ENCODE assay signal across 8 cellular contexts in the genomic region with DNA sequence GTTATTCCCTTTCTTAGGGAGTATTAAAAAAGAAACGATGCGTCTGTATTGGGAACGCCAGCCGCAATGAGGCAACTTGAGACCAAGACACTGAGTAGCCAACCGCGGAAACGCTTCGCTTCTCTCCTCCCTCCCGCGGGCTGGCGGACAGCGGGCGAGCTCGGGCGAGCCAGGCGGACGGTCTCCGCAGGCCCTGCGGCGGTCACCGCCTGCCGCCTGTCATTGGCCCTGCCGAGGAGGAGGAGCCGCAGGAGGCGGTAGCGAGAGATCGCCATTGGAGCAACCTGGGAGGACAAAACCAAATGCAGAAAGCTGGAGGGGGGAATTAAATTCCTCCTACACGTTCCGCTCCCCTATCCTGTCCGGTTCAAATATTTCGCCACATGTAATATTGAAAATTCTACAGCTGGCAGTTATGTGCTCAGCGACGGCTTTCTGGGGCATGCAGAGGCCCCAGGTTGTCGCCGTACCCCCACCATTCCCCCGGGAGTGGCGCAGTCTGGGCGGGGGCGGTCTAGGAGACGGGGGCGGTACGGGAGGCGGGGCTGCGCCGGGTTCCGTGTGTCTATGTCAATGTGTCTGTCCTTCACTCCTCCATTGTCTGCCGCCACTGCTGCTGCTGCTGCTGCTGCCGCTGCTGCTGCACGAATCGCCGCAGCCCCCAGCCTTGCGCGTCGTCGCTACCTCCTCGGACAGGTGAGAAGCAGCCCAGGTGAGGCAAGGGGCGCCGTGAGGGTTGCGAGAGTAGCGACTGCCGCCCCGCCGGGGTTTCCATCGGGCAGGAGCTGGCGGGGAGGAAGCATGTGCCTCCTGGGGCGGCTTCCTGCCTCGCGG. TPM values are rescaled to one million over a fixed set of nuclear protein-coding genes. Genes with fewer than 3 reads are reported as not detected.
A peak's percentile ranks its signal among the peaks of the same experiment; 100 is the strongest.
DNase-seq lines count a peak whose midpoint lies in the region; ATAC-seq and TF ChIP-seq lines count a peak whose summit lies in the region.

A gene (minus strand): TSS at position 162 of the 834 bp plus-strand sequence. CDS start 181 bp downstream, outside the sequence.
A gene (plus strand): TSS at position 589 of the 834 bp plus-strand sequence. CDS start 19,263 bp downstream, outside the sequence.

- H3K4me2 ChIP-seq in DOHH2 (ENCODE audit: low read length): peak within 1 kb of the TSS; percentile 77

- peaks cover 32% of the 10 kb centered on the region for H4K20me1 ChIP-seq in DOHH2 (ENCODE audit: control insufficient read depth, insufficient read depth, low read depth, low read length)

- peaks cover 19% of the 10 kb centered on the region for H3F3A ChIP-seq in DOHH2 (ENCODE audit: control insufficient read depth, insufficient read depth)

- peak within 1 kb of the TSS; percentile 40 for H3K27ac ChIP-seq in DOHH2 (ENCODE audit: low read depth, low read length)
- peak within 1 kb of the TSS; percentile 76 for H3K27ac ChIP-seq in naive thymus-derived CD4-positive, alpha-beta T cell (ENCODE audit: low read depth, low read length)

- H3K36me3 ChIP-seq in DOHH2 (ENCODE audit: control insufficient read depth, low read length): peaks cover 41% of the 10 kb centered on the region
- H3K36me3 ChIP-seq in naive thymus-derived CD4-positive, alpha-beta T cell (ENCODE audit: control insufficient read depth in 2 of 3, insufficient read depth in 3 of 3, low read length in 3 of 3): no peaks in the 10 kb centered on the region

- peak within 1 kb of the TSS; percentile 85 for H3K4me3 Mint-ChIP-seq in activated T-helper 17 cell treated with anti-CD3 and anti-CD28 coated beads, Interleukin-2, amount 50 U/mL, for 72 hours
- H3K4me3 Mint-ChIP-seq in naive thymus-derived CD4-positive, alpha-beta T cell: peak within 1 kb of the TSS; percentile 89 to 100 (median 97)
- H3K4me3 Mint-ChIP-seq in stimulated activated memory B cell treated with anti-CD40 and anti-IgM and Interleukin-4, amounts not matched to agents 10 μg/mL and 1 μg/mL and 100 μg/mL, for 72 hours: peak within 1 kb of the TSS; percentile 97

- H3K9me3 Mint-ChIP-seq in activated T-helper 17 cell treated with anti-CD3 and anti-CD28 coated beads, Interleukin-2, amount 50 U/mL, for 72 hours: no peaks in the 10 kb centered on the region
- no peaks in the 10 kb centered on the region for H3K9me3 Mint-ChIP-seq in naive thymus-derived CD4-positive, alpha-beta T cell
- no peaks in the 10 kb centered on the region for H3K9me3 Mint-ChIP-seq in stimulated activated memory B cell treated with anti-CD40 and anti-IgM and Interleukin-4, amounts not matched to agents 10 μg/mL and 1 μg/mL and 100 μg/mL, for 72 hours

- H3K9me3 ChIP-seq in DOHH2 (ENCODE audit: control insufficient read depth, insufficient read depth, low read length): no peaks in the 10 kb centered on the region
- H3K9me3 ChIP-seq in naive thymus-derived CD4-positive, alpha-beta T cell (ENCODE audit: control insufficient read depth in 2 of 3, low read length in 3 of 3): no peaks in the 10 kb centered on the region

- H3K4me1 Mint-ChIP-seq in activated T-helper 17 cell treated with anti-CD3 and anti-CD28 coated beads, Interleukin-2, amount 50 U/mL, for 72 hours: peaks cover 33% of the 10 kb centered on the region
- peaks cover 46 to 83% (median 65%) of the 10 kb centered on the region in 7 donors for H3K4me1 Mint-ChIP-seq in naive thymus-derived CD4-positive, alpha-beta T cell
- peaks cover 49% of the 10 kb centered on the region for H3K4me1 Mint-ChIP-seq in stimulated activated memory B cell treated with anti-CD40 and anti-IgM and Interleukin-4, amounts not matched to agents 10 μg/mL and 1 μg/mL and 100 μg/mL, for 72 hours

- peak; percentile 92 for DNase-seq in GOT3 (lab: John Stamatoyannopoulos, UW)
- peak; percentile 97 for DNase-seq in LHCN-M2 (ENCODE audit: low read depth)
- peak; percentile 98 for DNase-seq in RPMI7951 (ENCODE audit: low read depth)
- DNase-seq in fibroblast of mammary gland (ENCODE audit: low read depth): peak; percentile 94
- peak; percentile 88 to 96 (median 93) for DNase-seq in naive thymus-derived CD4-positive, alpha-beta T cell

- H3K27me3 ChIP-seq in DOHH2 (ENCODE audit: control insufficient read depth, low read length): no peaks in the 10 kb centered on the region
- H3K27me3 ChIP-seq in naive thymus-derived CD4-positive, alpha-beta T cell (ENCODE audit: control insufficient read depth in 2 of 2, insufficient read depth in 2 of 2, low read length in 2 of 2): no peaks in the 10 kb centered on the region

- H3K27ac Mint-ChIP-seq in activated T-helper 17 cell treated with anti-CD3 and anti-CD28 coated beads, Interleukin-2, amount 50 U/mL, for 72 hours: peak within 1 kb of the TSS; percentile 93
- peak within 1 kb of the TSS; percentile 91 to 99 (median 97) for H3K27ac Mint-ChIP-seq in naive thymus-derived CD4-positive, alpha-beta T cell
- H3K27ac Mint-ChIP-seq in stimulated activated memory B cell treated with anti-CD40 and anti-IgM and Interleukin-4, amounts not matched to agents 10 μg/mL and 1 μg/mL and 100 μg/mL, for 72 hours: peak within 1 kb of the TSS; percentile 98

- TF ChIP-seq CTCF in DOHH2 (IDR thresholded peaks at IDR 0.05; ENCODE audit: low read depth, low read length, poor library complexity, severe bottlenecking) (no peak), fibroblast of mammary gland (conservative IDR thresholded peaks at IDR 0.05; ENCODE audit: control insufficient read depth, insufficient read depth, low read depth, low read length) (no peak)

- H3K27me3 Mint-ChIP-seq in activated T-helper 17 cell treated with anti-CD3 and anti-CD28 coated beads, Interleukin-2, amount 50 U/mL, for 72 hours: no peaks in the 10 kb centered on the region
- no peaks in the 10 kb centered on the region for H3K27me3 Mint-ChIP-seq in naive thymus-derived CD4-positive, alpha-beta T cell
- H3K27me3 Mint-ChIP-seq in stimulated activated memory B cell treated with anti-CD40 and anti-IgM and Interleukin-4, amounts not matched to agents 10 μg/mL and 1 μg/mL and 100 μg/mL, for 72 hours: no peaks in the 10 kb centered on the region

- H3K4me1 ChIP-seq in DOHH2 (ENCODE audit: control insufficient read depth, low read length): peaks cover 57% of the 10 kb centered on the region
- H3K4me1 ChIP-seq in naive thymus-derived CD4-positive, alpha-beta T cell (ENCODE audit: control insufficient read depth in 2 of 2, insufficient read depth in 2 of 2, low read length in 2 of 2): peaks cover 14 to 25% of the 10 kb centered on the region in 2 donors

- peak; percentile 95 for ATAC-seq in activated T-helper 17 cell treated with anti-CD3 and anti-CD28 coated beads, Interleukin-2, amount 50 U/mL, for 72 hours (replicated peaks)
- peak; percentile 94 for ATAC-seq in naive thymus-derived CD4-positive, alpha-beta T cell
- peak; percentile 97 for ATAC-seq in stimulated activated memory B cell treated with anti-CD40 and anti-IgM and Interleukin-4, amounts not matched to agents 10 μg/mL and 1 μg/mL and 100 μg/mL, for 72 hours

- intact Hi-C loops in naive thymus-derived CD4-positive, alpha-beta T cell (cut with micrococcal nuclease): loop anchor here (1.0 to 10.0 kb wide), 12 partner anchors 9 to 1295 kb away; a partner anchor contains a TSS

- H3K79me2 ChIP-seq in DOHH2 (ENCODE audit: control insufficient read depth, low read length): peaks cover 82% of the 10 kb centered on the region

- peak within 1 kb of the TSS; percentile 93 for H3K4me3 ChIP-seq in DOHH2 (ENCODE audit: low read length)
- H3K4me3 ChIP-seq in fibroblast of mammary gland (ENCODE audit: control insufficient read depth, low read depth, low read length): peak within 1 kb of the TSS; percentile 90
- peak within 1 kb of the TSS; percentile 87 for H3K4me3 ChIP-seq in naive thymus-derived CD4-positive, alpha-beta T cell (ENCODE audit: low read length)

- no peaks in the 10 kb centered on the region for H3K9me2 ChIP-seq in DOHH2 (replicated peaks; ENCODE audit: control insufficient read depth, low read length)

- H3K36me3 Mint-ChIP-seq in activated T-helper 17 cell treated with anti-CD3 and anti-CD28 coated beads, Interleukin-2, amount 50 U/mL, for 72 hours (ENCODE audit: low read depth): peaks cover 58% of the 10 kb centered on the region
- peaks cover 0 to 10% (median 0%) of the 10 kb centered on the region in 5 donors for H3K36me3 Mint-ChIP-seq in naive thymus-derived CD4-positive, alpha-beta T cell
- H3K36me3 Mint-ChIP-seq in stimulated activated memory B cell treated with anti-CD40 and anti-IgM and Interleukin-4, amounts not matched to agents 10 μg/mL and 1 μg/mL and 100 μg/mL, for 72 hours: no peaks in the 10 kb centered on the region

- CTCF ChIA-PET in naive thymus-derived CD4-positive, alpha-beta T cell (lab: Charles Lee): interaction anchor here (1.0 kb wide), 1 partner anchor 225 kb away, joined by 5 read pairs; no protein-coding TSS in a partner anchor

- POLR2A ChIA-PET in naive thymus-derived CD4-positive, alpha-beta T cell (lab: Charles Lee): interaction anchor here (0.5 to 2.6 kb wide), 10 partner anchors 9 to 280 kb away, joined by 3 to 19 read pairs (median 4); no protein-coding TSS in a partner anchor

RNA-seq across cellular contexts. Expression of the first gene that starts in this region (rescaled TPM):
- total RNA-seq in LHCN-M2 (2014; rRNA removed): 35.6 and 37.1 TPM in 2 replicates
- 15.5 TPM for polyA plus RNA-seq in LHCN-M2 (2012)
- 34.0 and 43.1 TPM in 2 replicates for total RNA-seq in RPMI7951 (2014; rRNA removed; shearing (Covaris generic))
- total RNA-seq in activated T-helper 17 cell treated with anti-CD3 and anti-CD28 coated beads, Interleukin-2, amount 50 U/mL, for 72 hours: 10 to 100 TPM; 10.0 to 10.2 TPM
- total RNA-seq in naive thymus-derived CD4-positive, alpha-beta T cell: 10 to 100 TPM in 2 of 5 experiments, 1 to 10 TPM in 3; 6.3 to 16.4 (median 8.7) TPM
- 10 to 100 TPM; 15.4 to 15.6 TPM for polyA plus RNA-seq in naive thymus-derived CD4-positive, alpha-beta T cell

RNA-seq across cellular contexts. Expression of the second gene that starts in this region (rescaled TPM):
- total RNA-seq in LHCN-M2 (2014; rRNA removed): 105 and 113 TPM in 2 replicates
- 48.2 TPM for polyA plus RNA-seq in LHCN-M2 (2012)
- 194 and 220 TPM in 2 replicates for total RNA-seq in RPMI7951 (2014; rRNA removed; shearing (Covaris generic))
- total RNA-seq in activated T-helper 17 cell treated with anti-CD3 and anti-CD28 coated beads, Interleukin-2, amount 50 U/mL, for 72 hours: 10 to 100 TPM; 40.4 to 94.2 TPM
- total RNA-seq in naive thymus-derived CD4-positive, alpha-beta T cell: 10 to 100 TPM; 24.6 to 52.1 (median 28.0) TPM
- polyA plus RNA-seq in naive thymus-derived CD4-positive, alpha-beta T cell: 10 to 100 TPM; 73.2 to 79.3 TPM

Comparison
In these comparisons a context has a peak if more than half of its experiments do, and no peak if none do; other contexts are left out.
1. Peak in every context shown above with its lines: DNase-seq, ATAC-seq, H3K4me3 ChIP-seq and H3K27ac ChIP-seq.